8 cellular contexts compared by ENCODE assay signal in genomic region chr12:57941165-57941894, GRCh38. TPM values are rescaled to one million over a fixed set of nuclear protein-coding genes. Genes with fewer than 3 reads are reported as not detected.
DNase-seq lines count a peak whose midpoint lies in the region; ATAC-seq, FAIRE-seq and TF ChIP-seq lines count a peak whose summit lies in the region.

ATP23 (plus strand) TSS chr12:57941567; CDS start chr12:57941702, 135 bp downstream.

- H3K27me3 ChIP-seq in right atrium auricular region (no peaks in the 10 kb centered on the region), psoas muscle (ENCODE audit: insufficient read depth in 3 of 3, low read length in 2 of 3) (no peaks in the 10 kb centered on the region)

- peak; percentile 66 for DNase-seq in NCI-H1694 treated with DMSO at 0.1 percent for 48 hours (lab: John Stamatoyannopoulos, UW)
- peak; percentile 15 to 95 (median 80) for DNase-seq in amygdala (lab: John Stamatoyannopoulos, UW)
- peak; percentile 89 for DNase-seq in right atrium auricular region (ENCODE audit: low spot score)
- DNase-seq in psoas muscle, result peak; percentile 86 to 93
- DNase-seq in urothelium cell line (ENCODE audit: low spot score), result peak; percentile 97

- no peaks in the 10 kb centered on the region for H3K27me3 Mint-ChIP-seq in T-helper 1 cell treated with Interleukin-12 subunit alpha and Interleukin-12 subunit beta and Interleukin-4 antibody, amounts not matched to agents 30 μg/mL and 1 μg/mL, for 36 hours (ENCODE audit: low read depth)

- ATAC-seq in GM18499 (IDR thresholded peaks at IDR 0.05; ENCODE audit: insufficient read depth, unreplicated experiment) (peak; percentile 70), HG02938 (IDR thresholded peaks at IDR 0.05; ENCODE audit: unreplicated experiment) (peak; percentile 81), psoas muscle (peak; percentile 89 to 94 (median 92))

- peak within 1 kb of the TSS; percentile 88 for H3K4me3 Mint-ChIP-seq in T-helper 1 cell treated with Interleukin-12 subunit alpha and Interleukin-12 subunit beta and Interleukin-4 antibody, amounts not matched to agents 30 μg/mL and 1 μg/mL, for 36 hours

- FAIRE-seq in urothelium cell line (lab: Jason Lieb, UNC), result peak; percentile 86

- H3K4me1 Mint-ChIP-seq in T-helper 1 cell treated with Interleukin-12 subunit alpha and Interleukin-12 subunit beta and Interleukin-4 antibody, amounts not matched to agents 30 μg/mL and 1 μg/mL, for 36 hours (ENCODE audit: low read depth), result peaks cover 32% of the 10 kb centered on the region

- peaks cover 3% of the 10 kb centered on the region for H3K36me3 Mint-ChIP-seq in T-helper 1 cell treated with Interleukin-12 subunit alpha and Interleukin-12 subunit beta and Interleukin-4 antibody, amounts not matched to agents 30 μg/mL and 1 μg/mL, for 36 hours (ENCODE audit: low read depth)

- intact Hi-C loops in psoas muscle (cut with DNase I), result no loop called here

- H3K4me3 ChIP-seq in right atrium auricular region, result peak within 1 kb of the TSS; percentile 61 to 65
- peak within 1 kb of the TSS; percentile 77 for H3K4me3 ChIP-seq in psoas muscle

- peak within 1 kb of the TSS; percentile 96 for H3K27ac Mint-ChIP-seq in T-helper 1 cell treated with Interleukin-12 subunit alpha and Interleukin-12 subunit beta and Interleukin-4 antibody, amounts not matched to agents 30 μg/mL and 1 μg/mL, for 36 hours

- TF ChIP-seq CTCF in right atrium auricular region (IDR thresholded peaks at IDR 0.05), result no peak
- no peak for TF ChIP-seq CTCF in psoas muscle (IDR thresholded peaks at IDR 0.05)

- no peaks in the 10 kb centered on the region for H3K9me3 ChIP-seq in right atrium auricular region
- no peaks in the 10 kb centered on the region for H3K9me3 ChIP-seq in psoas muscle

- no peaks in the 10 kb centered on the region for H3K36me3 ChIP-seq in right atrium auricular region
- no peaks in the 10 kb centered on the region for H3K36me3 ChIP-seq in psoas muscle (ENCODE audit: insufficient read depth in 1 of 2, low read depth in 1 of 2)

- no peaks in the 10 kb centered on the region for H3K9me3 Mint-ChIP-seq in T-helper 1 cell treated with Interleukin-12 subunit alpha and Interleukin-12 subunit beta and Interleukin-4 antibody, amounts not matched to agents 30 μg/mL and 1 μg/mL, for 36 hours

- peak within 1 kb of the TSS; percentile 85 to 93 for H3K27ac ChIP-seq in right atrium auricular region
- H3K27ac ChIP-seq in psoas muscle, result peak within 1 kb of the TSS; percentile 90

- WGBS in psoas muscle, 3 donors, result 0% methylated on average over 31 to 54 of the region's 55 CpGs

- H3K4me1 ChIP-seq in right atrium auricular region (peaks cover 0 to 20% of the 10 kb centered on the region in 2 donors), psoas muscle (peaks cover 15% of the 10 kb centered on the region)

RNA-seq across cellular contexts. Expression of gene ATP23, which starts in this region (rescaled TPM):
- total RNA-seq in right atrium auricular region, result 1 to 10 TPM; 2.6 to 6.0 TPM
- total RNA-seq in psoas muscle, result 10 to 100 TPM in 2 of 4 donors, 1 to 10 TPM in 2; 7.4 to 13.5 (median 9.5) TPM
- polyA plus RNA-seq in psoas muscle, result 10 to 100 TPM in 1 of 3 donors, 1 to 10 TPM in 2; 6.3 to 28.8 (median 8.7) TPM

Comparison
In these comparisons a context has a peak if more than half of its experiments do, and no peak if none do; other contexts are left out.
1. Peak in every context shown above with its lines: DNase-seq, ATAC-seq, H3K4me3 ChIP-seq and H3K27ac ChIP-seq.